In genomic region chr12:74365178-74365964, GRCh38 we compare ENCODE assay signal across 9 cellular contexts.
DNase-seq lines count a peak whose midpoint lies in the region; ATAC-seq, FAIRE-seq and TF ChIP-seq lines count a peak whose summit lies in the region.
"Had no signal": no experiment of that assay in that cellular context is flagged by ENCODE, and none has a peak within 500 bp of the region (broad histone marks: within the 10 kb centered on the region; RNA-seq: fewer than 3 reads in every experiment).

No MANE protein-coding gene starts in this region.

- no peaks in the 10 kb centered on the region for H4K20me1 ChIP-seq in K562 (replicated peaks; ENCODE audit: control insufficient read depth, insufficient read depth, low read length)

- H3K27me3 ChIP-seq in K562 (ENCODE audit: control insufficient read depth in 2 of 2, insufficient read depth in 2 of 2, low read length in 2 of 2): no peaks in the 10 kb centered on the region
- H3K27me3 ChIP-seq in heart right ventricle: no peaks in the 10 kb centered on the region

- no peak for TF ChIP-seq POLR2A in H54 (IDR thresholded peaks at IDR 0.05; ENCODE audit: low read depth, low read length)
- TF ChIP-seq POLR2A in K562 (conservative IDR thresholded peaks at IDR 0.05): no peak

- WGBS in K562 (ENCODE audit: insufficient coverage, low coverage, missing lambda C conversion rate): 3% methylated on average over 6 of the region's 6 CpGs
- 75 to 83% methylated on average over 6 of the region's 6 CpGs for WGBS in heart right ventricle, 2 donors

- peak; percentile 62 to 76 for TF ChIP-seq RAD21 in K562 (CRISPR knock-in tag; conservative IDR thresholded peaks at IDR 0.05 in 1 of 2, IDR thresholded peaks at IDR 0.05 in 1 of 2)

- FAIRE-seq in H54 (lab: Jason Lieb, UNC): peak; percentile 94
- FAIRE-seq in K562 (lab: Jason Lieb, UNC): peak; percentile 76
- FAIRE-seq: colon had no signal

- no peaks in the 10 kb centered on the region for H3K9me3 ChIP-seq in K562 (replicated peaks; ENCODE audit: control insufficient read depth, insufficient read depth, low read depth, low read length)
- peaks cover 0 to 5% (median 0%) of the 10 kb centered on the region in 11 donors for H3K9me3 ChIP-seq in heart right ventricle

- no peak overlapping the region for H3K27ac Mint-ChIP-seq in activated T-cell treated with anti-CD3 and anti-CD28 coated beads, Interleukin-2, amount 50 U/mL, for 72 hours

- H3K4me3 ChIP-seq in K562 (no peak overlapping the region), heart right ventricle (no peak overlapping the region)

- peak overlapping the region; percentile 54; the same call in 1 of the 2 replicates for H3K4me2 ChIP-seq in K562 (ENCODE audit: insufficient read depth, low read length)

- H3K4me3 Mint-ChIP-seq in activated T-cell treated with anti-CD3 and anti-CD28 coated beads, Interleukin-2, amount 50 U/mL, for 72 hours: no peak overlapping the region

- intact Hi-C loops in K562 (cut with micrococcal nuclease) (loop anchor here (1.0 kb wide), 3 partner anchors 172 to 343 kb away; partner anchors contain the start of gene ATXN7L3B), heart right ventricle (cut with DNase I) (no loop called here)

- H3K9me1 ChIP-seq in K562 (ENCODE audit: control insufficient read depth, insufficient read depth, low read length): no peaks in the 10 kb centered on the region

- ATAC-seq in activated T-cell treated with anti-CD3 and anti-CD28 coated beads, Interleukin-2, amount 50 U/mL, for 72 hours (replicated peaks in 1 of 2): peak in 1 of 2 donors; percentile 42
- ATAC-seq in K562: peak; percentile 95
- no peak for ATAC-seq in heart right ventricle

- no peaks in the 10 kb centered on the region for H3K36me3 Mint-ChIP-seq in activated T-cell treated with anti-CD3 and anti-CD28 coated beads, Interleukin-2, amount 50 U/mL, for 72 hours (ENCODE audit: insufficient read depth in 2 of 2)

- no TSS peak for BruUV-seq in K562 (replicated peaks; lab: Mats Ljungman, UMichigan)

- H2AFZ ChIP-seq in K562 (ENCODE audit: low read depth, low read length): peak overlapping the region; percentile 85

- H3K4me1 Mint-ChIP-seq in activated T-cell treated with anti-CD3 and anti-CD28 coated beads, Interleukin-2, amount 50 U/mL, for 72 hours (ENCODE audit: low read depth): no peaks in the 10 kb centered on the region

- H3K27ac ChIP-seq in K562 (ENCODE audit: extremely low read depth, low read depth, low read length) (no peak overlapping the region), heart right ventricle (no peak overlapping the region)

- no peak for TF ChIP-seq EP300 in K562 (IDR thresholded peaks at IDR 0.05; ENCODE audit: low read length)

- in situ Hi-C loops in K562 (cut with MboI): no loop called here

- H3K9ac ChIP-seq in K562 (ENCODE audit: insufficient read depth in 1 of 2, low read depth in 2 of 2, low read length in 2 of 2): no peak overlapping the region

- POLR2A ChIA-PET in K562 (lab: Yijun Ruan, JAX): no interaction called here

- H3K79me2 ChIP-seq in K562 (ENCODE audit: control insufficient read depth, insufficient read depth, low read length): no peaks in the 10 kb centered on the region

- TF ChIP-seq CTCF in K562 (IDR thresholded peaks at IDR 0.05 in 2 of 3, conservative IDR thresholded peaks at IDR 0.05 in 1 of 3; ENCODE audit: insufficient read depth in 2 of 3, low read depth in 1 of 3, low read length in 3 of 3): peak; percentile 65 to 73 (median 67)
- peak in 2 of 9 donors; percentile 12 to 18 for TF ChIP-seq CTCF in heart right ventricle (IDR thresholded peaks at IDR 0.05)

- H3K36me3 ChIP-seq in K562 (ENCODE audit: control insufficient read depth, insufficient read depth, low read length): no peaks in the 10 kb centered on the region
- H3K36me3 ChIP-seq in heart right ventricle: no peaks in the 10 kb centered on the region

- CTCF ChIA-PET in K562 (lab: Yijun Ruan, JAX; ENCODE audit: low intra/inter-chr PET ratio): no interaction called here

- peak; percentile 11 to 13 for DNase-seq in activated T-cell treated with anti-CD3 and anti-CD28 coated beads, Interleukin-2, amount 50 U/mL, for 72 hours
- no peak for DNase-seq in activated T-cell treated with anti-CD3 and anti-CD28 coated beads for 4 hours
- DNase-seq in H54 (ENCODE audit: insufficient read length, low spot score): peak; percentile 13
- peak; percentile 54 for DNase-seq in M059J (ENCODE audit: low read depth)
- peak; percentile 35 to 61 (median 38) for DNase-seq in K562 (ENCODE audit: extremely low read depth in 1 of 4, low spot score in 3 of 4)
- peak; percentile 52 for DNase-seq in myocyte (ENCODE audit: low read depth)
- DNase-seq in heart right ventricle: no peak
- DNase-seq in cerebellar nuclear complex (lab: John Stamatoyannopoulos, UW): no peak

- H3K4me1 ChIP-seq in K562 (replicated peaks in 1 of 2; ENCODE audit: control insufficient read depth in 2 of 2, insufficient read depth in 2 of 2, low read length in 2 of 2): no peaks in the 10 kb centered on the region
- H3K4me1 ChIP-seq in heart right ventricle: no peaks in the 10 kb centered on the region

- H3K9me3 Mint-ChIP-seq in activated T-cell treated with anti-CD3 and anti-CD28 coated beads, Interleukin-2, amount 50 U/mL, for 72 hours: no peaks in the 10 kb centered on the region

- H3K27me3 Mint-ChIP-seq in activated T-cell treated with anti-CD3 and anti-CD28 coated beads, Interleukin-2, amount 50 U/mL, for 72 hours (ENCODE audit: low read depth): no peaks in the 10 kb centered on the region

TF ChIP-seq in K562, 482 proteins besides CTCF, POLR2A, EP300 and RAD21 (continues in another document):
- TF ChIP-seq HNRNPUL1 (IDR thresholded peaks at IDR 0.05; ENCODE audit: low read length) (no peak), DEAF1 (CRISPR knock-in tag; IDR thresholded peaks at IDR 0.05) (peak; percentile 29; the same call in 1 of the 2 replicates), RBFOX2 (IDR thresholded peaks at IDR 0.05; ENCODE audit: low read depth, low read length) (no peak), ZFPM2 (CRISPR knock-in tag; IDR thresholded peaks at IDR 0.05) (no peak), ZNF253 (CRISPR knock-in tag; conservative IDR thresholded peaks at IDR 0.05) (no peak), MCM5 (IDR thresholded peaks at IDR 0.05; ENCODE audit: low read depth) (no peak), RUNX1 (IDR thresholded peaks at IDR 0.05; ENCODE audit: low read depth) (no peak), HMBOX1 (IDR thresholded peaks at IDR 0.05) (no peak), LCOR (CRISPR knock-in tag; IDR thresholded peaks at IDR 0.05) (peak; percentile 27; the same call in 1 of the 2 replicates), MAZ (CRISPR knock-in tag; conservative IDR thresholded peaks at IDR 0.05 in 1 of 2, IDR thresholded peaks at IDR 0.05 in 1 of 2) (no peak), SIN3B (IDR thresholded peaks at IDR 0.05; ENCODE audit: low read depth) (no peak), ZNF75A (CRISPR knock-in tag; IDR thresholded peaks at IDR 0.05) (no peak), SMARCA4 (IDR thresholded peaks at IDR 0.05) (no peak), BRD9 (IDR thresholded peaks at IDR 0.05; ENCODE audit: low read depth, partially characterized antibody) (no peak), ELK1 (CRISPR knock-in tag; IDR thresholded peaks at IDR 0.05) (no peak)

Comparison
In these comparisons a context has a peak if more than half of its experiments do, and no peak if none do; other contexts are left out.
1. DNase-seq: peak in activated T-cell treated with anti-CD3 and anti-CD28 coated beads, Interleukin-2, amount 50 U/mL, for 72 hours (2 of 2), H54 (single experiment), M059J (single experiment), K562 (4 of 4) and myocyte (single experiment); none in activated T-cell treated with anti-CD3 and anti-CD28 coated beads for 4 hours (single experiment), heart right ventricle (0 of 2) and cerebellar nuclear complex (0 of 2).